5 cellular contexts compared by ENCODE assay signal in genomic region chr1:16665836-16666235, GRCh38. TPM values are rescaled to one million over a fixed set of nuclear protein-coding genes. Genes with fewer than 3 reads are reported as not detected.
"Had no signal": no experiment of that assay in that cellular context is flagged by ENCODE, and none has a peak within 500 bp of the region (broad histone marks: within the 10 kb centered on the region; RNA-seq: fewer than 3 reads in every experiment).

No MANE protein-coding gene starts in this region.

RNA-seq across cellular contexts. Expression of gene RNU1-3, which starts 0.9 kb away (rescaled TPM):
- total RNA-seq: fibroblast of villous mesenchyme had no signal
- polyA plus RNA-seq: esophagus, fibroblast of lung, heart left ventricle, heart right ventricle had no signal
